ENCODE assay signal across 2 cellular contexts in the genomic region with DNA sequence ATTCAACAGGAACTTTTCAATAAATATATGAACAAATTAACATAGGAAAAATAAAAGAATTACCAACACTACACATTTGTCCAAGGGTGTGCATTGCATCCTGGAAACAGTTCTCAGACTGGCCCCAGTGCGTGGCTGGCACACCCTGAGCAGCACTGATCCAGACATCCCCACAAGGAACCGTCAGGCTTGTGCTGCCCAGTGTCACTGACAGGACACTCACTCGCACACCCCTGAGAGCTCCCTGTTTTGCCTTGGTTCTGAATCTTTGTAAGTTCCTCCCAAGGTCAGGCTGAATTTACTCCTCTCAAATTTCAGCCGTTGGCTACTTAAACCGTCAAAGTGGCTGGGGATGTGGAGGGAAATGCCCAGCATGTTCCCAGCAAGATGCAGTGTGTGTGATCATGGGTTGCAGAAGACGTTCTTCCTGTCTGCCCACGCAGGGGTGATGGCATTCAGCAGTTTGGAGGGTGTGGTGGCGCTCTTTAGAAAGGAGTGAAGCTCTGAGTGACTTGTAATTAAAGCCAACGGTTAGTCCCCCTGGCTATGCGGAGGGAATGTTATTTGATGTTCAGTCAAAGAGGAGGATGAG.
TF ChIP-seq lines count a peak whose summit lies in the region.

No MANE protein-coding gene starts in this region.

TF ChIP-seq in IMR-90, 13 proteins besides CTCF, POLR2A, EP300 and RAD21 (continued from another document):
- no peak for TF ChIP-seq RFX5 (IDR thresholded peaks at IDR 0.05; ENCODE audit: low read depth, low read length)
- TF ChIP-seq FOS (IDR thresholded peaks at IDR 0.05; ENCODE audit: low read depth, low read length) = peak; percentile 18; the same call in 1 of the 2 replicates
- peak; percentile 25 for TF ChIP-seq SMC3 (IDR thresholded peaks at IDR 0.05; ENCODE audit: low read depth, low read length)
- peak; percentile 39 for TF ChIP-seq RCOR1 (IDR thresholded peaks at IDR 0.05; ENCODE audit: insufficient replicate concordance, low read length)

TF ChIP-seq in WTC11, 78 proteins besides CTCF, POLR2A, EP300 and RAD21 (continued from another document):
- TF ChIP-seq, protein P1, sequence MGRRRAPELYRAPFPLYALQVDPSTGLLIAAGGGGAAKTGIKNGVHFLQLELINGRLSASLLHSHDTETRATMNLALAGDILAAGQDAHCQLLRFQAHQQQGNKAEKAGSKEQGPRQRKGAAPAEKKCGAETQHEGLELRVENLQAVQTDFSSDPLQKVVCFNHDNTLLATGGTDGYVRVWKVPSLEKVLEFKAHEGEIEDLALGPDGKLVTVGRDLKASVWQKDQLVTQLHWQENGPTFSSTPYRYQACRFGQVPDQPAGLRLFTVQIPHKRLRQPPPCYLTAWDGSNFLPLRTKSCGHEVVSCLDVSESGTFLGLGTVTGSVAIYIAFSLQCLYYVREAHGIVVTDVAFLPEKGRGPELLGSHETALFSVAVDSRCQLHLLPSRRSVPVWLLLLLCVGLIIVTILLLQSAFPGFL (CRISPR knock-in tag; IDR thresholded peaks at IDR 0.05; ENCODE audit: borderline replicate concordance) = no peak
- TF ChIP-seq NFE2L1 (CRISPR knock-in tag; IDR thresholded peaks at IDR 0.05) (no peak), NR2C2 (CRISPR knock-in tag; IDR thresholded peaks at IDR 0.05) (no peak), ZBTB21 (CRISPR knock-in tag; IDR thresholded peaks at IDR 0.05; ENCODE audit: borderline replicate concordance) (no peak), HMGA2 (CRISPR knock-in tag; IDR thresholded peaks at IDR 0.05) (no peak), GABPB1 (CRISPR knock-in tag; IDR thresholded peaks at IDR 0.05) (no peak)
- TF ChIP-seq, protein P2, sequence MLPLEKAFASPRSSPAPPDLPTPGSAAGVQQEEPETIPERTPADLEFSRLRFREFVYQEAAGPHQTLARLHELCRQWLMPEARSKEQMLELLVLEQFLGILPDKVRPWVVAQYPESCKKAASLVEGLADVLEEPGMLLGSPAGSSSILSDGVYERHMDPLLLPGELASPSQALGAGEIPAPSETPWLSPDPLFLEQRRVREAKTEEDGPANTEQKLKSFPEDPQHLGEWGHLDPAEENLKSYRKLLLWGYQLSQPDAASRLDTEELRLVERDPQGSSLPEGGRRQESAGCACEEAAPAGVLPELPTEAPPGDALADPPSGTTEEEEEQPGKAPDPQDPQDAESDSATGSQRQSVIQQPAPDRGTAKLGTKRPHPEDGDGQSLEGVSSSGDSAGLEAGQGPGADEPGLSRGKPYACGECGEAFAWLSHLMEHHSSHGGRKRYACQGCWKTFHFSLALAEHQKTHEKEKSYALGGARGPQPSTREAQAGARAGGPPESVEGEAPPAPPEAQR (CRISPR knock-in tag; IDR thresholded peaks at IDR 0.05) = no peak
- TF ChIP-seq, protein P3, sequence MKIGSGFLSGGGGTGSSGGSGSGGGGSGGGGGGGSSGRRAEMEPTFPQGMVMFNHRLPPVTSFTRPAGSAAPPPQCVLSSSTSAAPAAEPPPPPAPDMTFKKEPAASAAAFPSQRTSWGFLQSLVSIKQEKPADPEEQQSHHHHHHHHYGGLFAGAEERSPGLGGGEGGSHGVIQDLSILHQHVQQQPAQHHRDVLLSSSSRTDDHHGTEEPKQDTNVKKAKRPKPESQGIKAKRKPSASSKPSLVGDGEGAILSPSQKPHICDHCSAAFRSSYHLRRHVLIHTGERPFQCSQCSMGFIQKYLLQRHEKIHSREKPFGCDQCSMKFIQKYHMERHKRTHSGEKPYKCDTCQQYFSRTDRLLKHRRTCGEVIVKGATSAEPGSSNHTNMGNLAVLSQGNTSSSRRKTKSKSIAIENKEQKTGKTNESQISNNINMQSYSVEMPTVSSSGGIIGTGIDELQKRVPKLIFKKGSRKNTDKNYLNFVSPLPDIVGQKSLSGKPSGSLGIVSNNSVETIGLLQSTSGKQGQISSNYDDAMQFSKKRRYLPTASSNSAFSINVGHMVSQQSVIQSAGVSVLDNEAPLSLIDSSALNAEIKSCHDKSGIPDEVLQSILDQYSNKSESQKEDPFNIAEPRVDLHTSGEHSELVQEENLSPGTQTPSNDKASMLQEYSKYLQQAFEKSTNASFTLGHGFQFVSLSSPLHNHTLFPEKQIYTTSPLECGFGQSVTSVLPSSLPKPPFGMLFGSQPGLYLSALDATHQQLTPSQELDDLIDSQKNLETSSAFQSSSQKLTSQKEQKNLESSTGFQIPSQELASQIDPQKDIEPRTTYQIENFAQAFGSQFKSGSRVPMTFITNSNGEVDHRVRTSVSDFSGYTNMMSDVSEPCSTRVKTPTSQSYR (CRISPR knock-in tag; IDR thresholded peaks at IDR 0.05) = no peak
TF ChIP-seq in WTC11: peak in this region for 0.
